In the genomic region with DNA sequence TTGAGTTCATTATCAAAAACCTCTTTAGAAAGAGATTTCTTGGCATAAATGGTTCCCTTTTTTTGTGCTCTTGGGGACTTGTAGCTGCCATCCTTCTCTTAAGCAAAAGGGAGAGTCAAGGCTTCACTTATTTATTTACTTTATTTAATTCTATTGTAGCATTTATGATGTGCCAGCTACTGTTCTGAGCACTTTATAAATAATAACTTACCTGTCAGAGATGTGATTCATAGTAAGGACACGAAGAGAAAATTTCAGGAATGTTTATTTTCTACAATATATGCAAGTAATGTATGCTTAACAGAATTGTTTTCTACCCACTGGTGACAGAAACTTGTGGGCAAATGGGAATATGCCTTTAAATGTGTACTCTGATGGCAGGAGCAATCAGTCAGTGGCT, we compare ENCODE assay signal across 31 cellular contexts.
"Had no signal": no experiment of that assay in that cellular context is flagged by ENCODE, and none has a peak within 500 bp of the region (broad histone marks: within the 10 kb centered on the region; RNA-seq: fewer than 3 reads in every experiment).

No MANE protein-coding gene starts in this region.

- H3K4me1 ChIP-seq: gastroesophageal sphincter had no signal

- H3K4me3 Mint-ChIP-seq: activated B cell treated with CpG ODN at 0.5 μM for 24 hours; activated CD8-positive, alpha-beta T cell treated with anti-CD3 and anti-CD28 coated beads for 36 hours; activated naive CD8-positive, alpha-beta T cell; activated T-cell treated with anti-CD3 and anti-CD28 coated beads, Interleukin-2, amount 50 U/mL, for 4 hours; activated T-helper 17 cell treated with anti-CD3 and anti-CD28 coated beads, Interleukin-2, amount 50 U/mL, for 72 hours; central memory CD8-positive, alpha-beta T cell; effector memory CD8-positive, alpha-beta T cell; T-helper 17 cell; T-helper 2 cell treated with Interferon-gamma antibody and Interleukin-4, amounts not matched to agents 5 μg/mL and 100 μg/mL, for 36 hours had no signal

- H3K9me3 ChIP-seq: esophagus muscularis mucosa, gastroesophageal sphincter, heart right ventricle had no signal

- H3K36me3 Mint-ChIP-seq: activated naive CD8-positive, alpha-beta T cell had no signal

- H3K27me3 Mint-ChIP-seq: activated B cell treated with CpG ODN at 0.5 μM for 24 hours; activated CD8-positive, alpha-beta T cell treated with anti-CD3 and anti-CD28 coated beads for 36 hours; activated naive CD8-positive, alpha-beta T cell; activated T-helper 17 cell treated with anti-CD3 and anti-CD28 coated beads, Interleukin-2, amount 50 U/mL, for 72 hours; central memory CD8-positive, alpha-beta T cell; effector memory CD8-positive, alpha-beta T cell; T-helper 17 cell had no signal

- ATAC-seq: activated CD4-positive, CD25-positive, alpha-beta regulatory T cell treated with anti-CD3 and anti-CD28 coated beads, Interleukin-2, amount 50 U/mL, for 24 hours; activated CD8-positive, alpha-beta T cell treated with anti-CD3 and anti-CD28 coated beads for 36 hours; activated T-cell treated with anti-CD3 and anti-CD28 coated beads, Interleukin-2, amount 50 U/mL, for 4 hours; activated T-helper 17 cell treated with anti-CD3 and anti-CD28 coated beads, Interleukin-2, amount 50 U/mL, for 72 hours; effector memory CD8-positive, alpha-beta T cell; gastroesophageal sphincter; heart right ventricle; T-helper 17 cell had no signal

- H3K9me3 Mint-ChIP-seq: activated B cell treated with CpG ODN at 0.5 μM for 24 hours; activated CD8-positive, alpha-beta T cell treated with anti-CD3 and anti-CD28 coated beads for 36 hours; activated T-cell treated with anti-CD3 and anti-CD28 coated beads, Interleukin-2, amount 50 U/mL, for 4 hours; activated T-helper 17 cell treated with anti-CD3 and anti-CD28 coated beads, Interleukin-2, amount 50 U/mL, for 72 hours; central memory CD8-positive, alpha-beta T cell; effector memory CD8-positive, alpha-beta T cell; T-helper 2 cell treated with Interferon-gamma antibody and Interleukin-4, amounts not matched to agents 5 μg/mL and 100 μg/mL, for 36 hours had no signal

- H3K4me1 Mint-ChIP-seq: activated T-helper 17 cell treated with anti-CD3 and anti-CD28 coated beads, Interleukin-2, amount 50 U/mL, for 72 hours; central memory CD8-positive, alpha-beta T cell had no signal

- H3K4me3 ChIP-seq: esophagus muscularis mucosa, gastroesophageal sphincter, heart right ventricle had no signal

- H3K27ac ChIP-seq: brain microvascular endothelial cell, esophagus muscularis mucosa, gastroesophageal sphincter, heart right ventricle, WERI-Rb-1 had no signal

- DNase-seq: activated B cell treated with CpG ODN at 0.5 μM for 24 hours; activated CD4-positive, alpha-beta T cell treated with anti-CD3 and anti-CD28 coated beads for 48 hours; activated CD4-positive, alpha-beta T cell treated with anti-CD3 and anti-CD28 coated beads, Interleukin-2, amount 50 U/mL, for 1 hour; activated CD4-positive, alpha-beta T cell treated with anti-CD3 and anti-CD28 coated beads, Interleukin-2, amount 50 U/mL, for 48 hours; activated CD8-positive, alpha-beta memory T cell treated with anti-CD3 and anti-CD28 coated beads for 24 hours; activated CD8-positive, alpha-beta T cell treated with anti-CD3 and anti-CD28 coated beads for 36 hours; activated effector memory CD4-positive, alpha-beta T cell treated with Interleukin-2 at 50 U/mL for 16 hours; activated gamma-delta T cell treated with Interleukin-2 at 50 U/mL for 16 hours; activated naive CD4-positive, alpha-beta T cell treated with anti-CD3 and anti-CD28 coated beads, Interleukin-2, amount 50 U/mL, for 16 hours; activated naive CD4-positive, alpha-beta T cell treated with Interleukin-2 at 50 U/mL for 16 hours; activated T-cell treated with anti-CD3 and anti-CD28 coated beads, Interleukin-2, amount 50 U/mL, for 4 hours; amniotic stem cell; anterior cingulate cortex; brain microvascular endothelial cell; cortex of kidney; dermis blood vessel endothelial cell; effector CD4-positive, alpha-beta T cell; effector memory CD8-positive, alpha-beta T cell; erythroblast; foreskin melanocyte; heart right ventricle; T-helper 17 cell; T1000; WERI-Rb-1 had no signal

- H3K27ac Mint-ChIP-seq: activated B cell treated with CpG ODN at 0.5 μM for 24 hours; activated CD8-positive, alpha-beta T cell treated with anti-CD3 and anti-CD28 coated beads for 36 hours; activated naive CD8-positive, alpha-beta T cell; activated T-helper 17 cell treated with anti-CD3 and anti-CD28 coated beads, Interleukin-2, amount 50 U/mL, for 72 hours; T-helper 17 cell; T-helper 2 cell treated with Interferon-gamma antibody and Interleukin-4, amounts not matched to agents 5 μg/mL and 100 μg/mL, for 36 hours had no signal

- H3K36me3 ChIP-seq: brain microvascular endothelial cell, heart right ventricle, WERI-Rb-1 had no signal
